1 cellular context compared by ENCODE assay signal in the genomic region with DNA sequence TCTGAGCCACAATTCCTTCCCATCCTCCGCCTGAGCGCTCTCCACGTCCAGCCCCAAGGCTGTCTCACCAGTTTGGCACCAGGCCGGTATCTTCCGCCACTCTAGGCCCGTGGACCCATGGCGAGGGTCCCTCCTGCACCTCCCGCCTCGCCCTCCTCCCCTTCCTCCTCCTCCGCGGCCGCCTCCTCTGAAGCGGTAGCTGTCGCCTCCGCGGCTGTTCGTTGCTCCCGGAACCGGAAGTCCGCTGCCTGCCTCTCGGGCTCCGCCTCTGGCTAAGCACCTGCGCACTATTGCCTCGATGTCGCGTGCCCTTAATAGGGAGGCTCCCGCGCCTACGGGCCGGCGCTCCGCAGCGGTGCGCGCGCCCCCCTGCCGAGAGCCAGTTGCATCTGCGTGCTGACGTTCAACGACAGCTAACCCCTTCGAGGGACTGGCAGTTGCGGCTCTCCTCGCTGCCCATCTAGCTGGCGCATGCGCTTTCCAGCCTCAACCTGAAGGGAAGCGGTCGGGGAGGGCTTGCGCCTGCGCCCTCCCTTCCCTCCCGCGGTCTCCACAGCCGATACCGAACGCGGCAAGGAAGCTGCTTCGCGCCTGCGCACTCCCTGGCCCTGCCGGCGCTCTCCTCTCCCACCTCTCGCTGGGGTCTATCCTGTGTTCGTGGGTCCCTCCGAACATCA.
TF ChIP-seq lines count a peak whose summit lies in the region.

A gene with protein sequence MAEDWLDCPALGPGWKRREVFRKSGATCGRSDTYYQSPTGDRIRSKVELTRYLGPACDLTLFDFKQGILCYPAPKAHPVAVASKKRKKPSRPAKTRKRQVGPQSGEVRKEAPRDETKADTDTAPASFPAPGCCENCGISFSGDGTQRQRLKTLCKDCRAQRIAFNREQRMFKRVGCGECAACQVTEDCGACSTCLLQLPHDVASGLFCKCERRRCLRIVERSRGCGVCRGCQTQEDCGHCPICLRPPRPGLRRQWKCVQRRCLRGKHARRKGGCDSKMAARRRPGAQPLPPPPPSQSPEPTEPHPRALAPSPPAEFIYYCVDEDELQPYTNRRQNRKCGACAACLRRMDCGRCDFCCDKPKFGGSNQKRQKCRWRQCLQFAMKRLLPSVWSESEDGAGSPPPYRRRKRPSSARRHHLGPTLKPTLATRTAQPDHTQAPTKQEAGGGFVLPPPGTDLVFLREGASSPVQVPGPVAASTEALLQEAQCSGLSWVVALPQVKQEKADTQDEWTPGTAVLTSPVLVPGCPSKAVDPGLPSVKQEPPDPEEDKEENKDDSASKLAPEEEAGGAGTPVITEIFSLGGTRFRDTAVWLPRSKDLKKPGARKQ (minus strand): TSS at position 229 of the 677 bp plus-strand sequence. CDS start 1,531 bp downstream, outside the sequence.

TF ChIP-seq in GM12878, 131 proteins besides CTCF, POLR2A, EP300 and RAD21 (continued from another document):
- TF ChIP-seq, protein P1, sequence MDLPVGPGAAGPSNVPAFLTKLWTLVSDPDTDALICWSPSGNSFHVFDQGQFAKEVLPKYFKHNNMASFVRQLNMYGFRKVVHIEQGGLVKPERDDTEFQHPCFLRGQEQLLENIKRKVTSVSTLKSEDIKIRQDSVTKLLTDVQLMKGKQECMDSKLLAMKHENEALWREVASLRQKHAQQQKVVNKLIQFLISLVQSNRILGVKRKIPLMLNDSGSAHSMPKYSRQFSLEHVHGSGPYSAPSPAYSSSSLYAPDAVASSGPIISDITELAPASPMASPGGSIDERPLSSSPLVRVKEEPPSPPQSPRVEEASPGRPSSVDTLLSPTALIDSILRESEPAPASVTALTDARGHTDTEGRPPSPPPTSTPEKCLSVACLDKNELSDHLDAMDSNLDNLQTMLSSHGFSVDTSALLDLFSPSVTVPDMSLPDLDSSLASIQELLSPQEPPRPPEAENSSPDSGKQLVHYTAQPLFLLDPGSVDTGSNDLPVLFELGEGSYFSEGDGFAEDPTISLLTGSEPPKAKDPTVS (IDR thresholded peaks at IDR 0.05; ENCODE audit: low read depth, low read length): no peak
- TF ChIP-seq IKZF2 (IDR thresholded peaks at IDR 0.05) (no peak), HDAC2 (IDR thresholded peaks at IDR 0.05) (no peak), ZNF207 (IDR thresholded peaks at IDR 0.05; ENCODE audit: borderline replicate concordance) (0 out of 2 replicates have a peak, but pooled peaks have one; percentile 41), ZNF217 (IDR thresholded peaks at IDR 0.05) (no peak), RAD51 (IDR thresholded peaks at IDR 0.05) (no peak), POU2F2 (IDR thresholded peaks at IDR 0.05; ENCODE audit: borderline replicate concordance, low read depth, low read length) (peak; percentile 84), MXI1 (IDR thresholded peaks at IDR 0.05; ENCODE audit: low read depth, low read length) (0 out of 2 replicates have a peak, but pooled peaks have one; percentile 64), SIX5 (IDR thresholded peaks at IDR 0.05; ENCODE audit: low read depth, low read length, severe bottlenecking) (peak; percentile 60), JUND (IDR thresholded peaks at IDR 0.05; ENCODE audit: low read depth, low read length) (no peak), KAT2A (conservative IDR thresholded peaks at IDR 0.05; ENCODE audit: control insufficient read depth, low read depth, low read length) (no peak), SMARCA5 (IDR thresholded peaks at IDR 0.05) (peak; percentile 72; the same call in 1 of the 2 replicates), NFXL1 (IDR thresholded peaks at IDR 0.05; ENCODE audit: borderline replicate concordance) (peak; percentile 100), CREB1 (IDR thresholded peaks at IDR 0.05; ENCODE audit: low read depth) (no peak), TAF1 (IDR thresholded peaks at IDR 0.05; ENCODE audit: borderline replicate concordance, low read depth, low read length) (peak; percentile 71), GATAD2B (conservative IDR thresholded peaks at IDR 0.05; ENCODE audit: low read depth) (no peak; the same call in 1 of the 2 replicates)
- TF ChIP-seq, protein P2, sequence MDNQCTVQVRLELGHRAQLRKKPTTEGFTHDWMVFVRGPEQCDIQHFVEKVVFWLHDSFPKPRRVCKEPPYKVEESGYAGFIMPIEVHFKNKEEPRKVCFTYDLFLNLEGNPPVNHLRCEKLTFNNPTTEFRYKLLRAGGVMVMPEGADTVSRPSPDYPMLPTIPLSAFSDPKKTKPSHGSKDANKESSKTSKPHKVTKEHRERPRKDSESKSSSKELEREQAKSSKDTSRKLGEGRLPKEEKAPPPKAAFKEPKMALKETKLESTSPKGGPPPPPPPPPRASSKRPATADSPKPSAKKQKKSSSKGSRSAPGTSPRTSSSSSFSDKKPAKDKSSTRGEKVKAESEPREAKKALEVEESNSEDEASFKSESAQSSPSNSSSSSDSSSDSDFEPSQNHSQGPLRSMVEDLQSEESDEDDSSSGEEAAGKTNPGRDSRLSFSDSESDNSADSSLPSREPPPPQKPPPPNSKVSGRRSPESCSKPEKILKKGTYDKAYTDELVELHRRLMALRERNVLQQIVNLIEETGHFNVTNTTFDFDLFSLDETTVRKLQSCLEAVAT (IDR thresholded peaks at IDR 0.05): peak; percentile 81
- TF ChIP-seq, protein P3, sequence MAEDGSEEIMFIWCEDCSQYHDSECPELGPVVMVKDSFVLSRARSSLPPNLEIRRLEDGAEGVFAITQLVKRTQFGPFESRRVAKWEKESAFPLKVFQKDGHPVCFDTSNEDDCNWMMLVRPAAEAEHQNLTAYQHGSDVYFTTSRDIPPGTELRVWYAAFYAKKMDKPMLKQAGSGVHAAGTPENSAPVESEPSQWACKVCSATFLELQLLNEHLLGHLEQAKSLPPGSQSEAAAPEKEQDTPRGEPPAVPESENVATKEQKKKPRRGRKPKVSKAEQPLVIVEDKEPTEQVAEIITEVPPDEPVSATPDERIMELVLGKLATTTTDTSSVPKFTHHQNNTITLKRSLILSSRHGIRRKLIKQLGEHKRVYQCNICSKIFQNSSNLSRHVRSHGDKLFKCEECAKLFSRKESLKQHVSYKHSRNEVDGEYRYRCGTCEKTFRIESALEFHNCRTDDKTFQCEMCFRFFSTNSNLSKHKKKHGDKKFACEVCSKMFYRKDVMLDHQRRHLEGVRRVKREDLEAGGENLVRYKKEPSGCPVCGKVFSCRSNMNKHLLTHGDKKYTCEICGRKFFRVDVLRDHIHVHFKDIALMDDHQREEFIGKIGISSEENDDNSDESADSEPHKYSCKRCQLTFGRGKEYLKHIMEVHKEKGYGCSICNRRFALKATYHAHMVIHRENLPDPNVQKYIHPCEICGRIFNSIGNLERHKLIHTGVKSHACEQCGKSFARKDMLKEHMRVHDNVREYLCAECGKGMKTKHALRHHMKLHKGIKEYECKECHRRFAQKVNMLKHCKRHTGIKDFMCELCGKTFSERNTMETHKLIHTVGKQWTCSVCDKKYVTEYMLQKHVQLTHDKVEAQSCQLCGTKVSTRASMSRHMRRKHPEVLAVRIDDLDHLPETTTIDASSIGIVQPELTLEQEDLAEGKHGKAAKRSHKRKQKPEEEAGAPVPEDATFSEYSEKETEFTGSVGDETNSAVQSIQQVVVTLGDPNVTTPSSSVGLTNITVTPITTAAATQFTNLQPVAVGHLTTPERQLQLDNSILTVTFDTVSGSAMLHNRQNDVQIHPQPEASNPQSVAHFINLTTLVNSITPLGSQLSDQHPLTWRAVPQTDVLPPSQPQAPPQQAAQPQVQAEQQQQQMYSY (CRISPR knock-in tag; IDR thresholded peaks at IDR 0.05): no peak
- TF ChIP-seq, protein P4, sequence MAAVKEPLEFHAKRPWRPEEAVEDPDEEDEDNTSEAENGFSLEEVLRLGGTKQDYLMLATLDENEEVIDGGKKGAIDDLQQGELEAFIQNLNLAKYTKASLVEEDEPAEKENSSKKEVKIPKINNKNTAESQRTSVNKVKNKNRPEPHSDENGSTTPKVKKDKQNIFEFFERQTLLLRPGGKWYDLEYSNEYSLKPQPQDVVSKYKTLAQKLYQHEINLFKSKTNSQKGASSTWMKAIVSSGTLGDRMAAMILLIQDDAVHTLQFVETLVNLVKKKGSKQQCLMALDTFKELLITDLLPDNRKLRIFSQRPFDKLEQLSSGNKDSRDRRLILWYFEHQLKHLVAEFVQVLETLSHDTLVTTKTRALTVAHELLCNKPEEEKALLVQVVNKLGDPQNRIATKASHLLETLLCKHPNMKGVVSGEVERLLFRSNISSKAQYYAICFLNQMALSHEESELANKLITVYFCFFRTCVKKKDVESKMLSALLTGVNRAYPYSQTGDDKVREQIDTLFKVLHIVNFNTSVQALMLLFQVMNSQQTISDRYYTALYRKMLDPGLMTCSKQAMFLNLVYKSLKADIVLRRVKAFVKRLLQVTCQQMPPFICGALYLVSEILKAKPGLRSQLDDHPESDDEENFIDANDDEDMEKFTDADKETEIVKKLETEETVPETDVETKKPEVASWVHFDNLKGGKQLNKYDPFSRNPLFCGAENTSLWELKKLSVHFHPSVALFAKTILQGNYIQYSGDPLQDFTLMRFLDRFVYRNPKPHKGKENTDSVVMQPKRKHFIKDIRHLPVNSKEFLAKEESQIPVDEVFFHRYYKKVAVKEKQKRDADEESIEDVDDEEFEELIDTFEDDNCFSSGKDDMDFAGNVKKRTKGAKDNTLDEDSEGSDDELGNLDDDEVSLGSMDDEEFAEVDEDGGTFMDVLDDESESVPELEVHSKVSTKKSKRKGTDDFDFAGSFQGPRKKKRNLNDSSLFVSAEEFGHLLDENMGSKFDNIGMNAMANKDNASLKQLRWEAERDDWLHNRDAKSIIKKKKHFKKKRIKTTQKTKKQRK (IDR thresholded peaks at IDR 0.05; ENCODE audit: low read depth, low read length): no peak
- TF ChIP-seq, protein P5, sequence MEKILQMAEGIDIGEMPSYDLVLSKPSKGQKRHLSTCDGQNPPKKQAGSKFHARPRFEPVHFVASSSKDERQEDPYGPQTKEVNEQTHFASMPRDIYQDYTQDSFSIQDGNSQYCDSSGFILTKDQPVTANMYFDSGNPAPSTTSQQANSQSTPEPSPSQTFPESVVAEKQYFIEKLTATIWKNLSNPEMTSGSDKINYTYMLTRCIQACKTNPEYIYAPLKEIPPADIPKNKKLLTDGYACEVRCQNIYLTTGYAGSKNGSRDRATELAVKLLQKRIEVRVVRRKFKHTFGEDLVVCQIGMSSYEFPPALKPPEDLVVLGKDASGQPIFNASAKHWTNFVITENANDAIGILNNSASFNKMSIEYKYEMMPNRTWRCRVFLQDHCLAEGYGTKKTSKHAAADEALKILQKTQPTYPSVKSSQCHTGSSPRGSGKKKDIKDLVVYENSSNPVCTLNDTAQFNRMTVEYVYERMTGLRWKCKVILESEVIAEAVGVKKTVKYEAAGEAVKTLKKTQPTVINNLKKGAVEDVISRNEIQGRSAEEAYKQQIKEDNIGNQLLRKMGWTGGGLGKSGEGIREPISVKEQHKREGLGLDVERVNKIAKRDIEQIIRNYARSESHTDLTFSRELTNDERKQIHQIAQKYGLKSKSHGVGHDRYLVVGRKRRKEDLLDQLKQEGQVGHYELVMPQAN (conservative IDR thresholded peaks at IDR 0.05): peak; percentile 65
- TF ChIP-seq, protein P6, sequence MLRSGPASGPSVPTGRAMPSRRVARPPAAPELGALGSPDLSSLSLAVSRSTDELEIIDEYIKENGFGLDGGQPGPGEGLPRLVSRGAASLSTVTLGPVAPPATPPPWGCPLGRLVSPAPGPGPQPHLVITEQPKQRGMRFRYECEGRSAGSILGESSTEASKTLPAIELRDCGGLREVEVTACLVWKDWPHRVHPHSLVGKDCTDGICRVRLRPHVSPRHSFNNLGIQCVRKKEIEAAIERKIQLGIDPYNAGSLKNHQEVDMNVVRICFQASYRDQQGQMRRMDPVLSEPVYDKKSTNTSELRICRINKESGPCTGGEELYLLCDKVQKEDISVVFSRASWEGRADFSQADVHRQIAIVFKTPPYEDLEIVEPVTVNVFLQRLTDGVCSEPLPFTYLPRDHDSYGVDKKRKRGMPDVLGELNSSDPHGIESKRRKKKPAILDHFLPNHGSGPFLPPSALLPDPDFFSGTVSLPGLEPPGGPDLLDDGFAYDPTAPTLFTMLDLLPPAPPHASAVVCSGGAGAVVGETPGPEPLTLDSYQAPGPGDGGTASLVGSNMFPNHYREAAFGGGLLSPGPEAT (IDR thresholded peaks at IDR 0.05; ENCODE audit: low read depth): peak; percentile 59; the same call in 1 of the 2 replicates
- TF ChIP-seq, protein P7, sequence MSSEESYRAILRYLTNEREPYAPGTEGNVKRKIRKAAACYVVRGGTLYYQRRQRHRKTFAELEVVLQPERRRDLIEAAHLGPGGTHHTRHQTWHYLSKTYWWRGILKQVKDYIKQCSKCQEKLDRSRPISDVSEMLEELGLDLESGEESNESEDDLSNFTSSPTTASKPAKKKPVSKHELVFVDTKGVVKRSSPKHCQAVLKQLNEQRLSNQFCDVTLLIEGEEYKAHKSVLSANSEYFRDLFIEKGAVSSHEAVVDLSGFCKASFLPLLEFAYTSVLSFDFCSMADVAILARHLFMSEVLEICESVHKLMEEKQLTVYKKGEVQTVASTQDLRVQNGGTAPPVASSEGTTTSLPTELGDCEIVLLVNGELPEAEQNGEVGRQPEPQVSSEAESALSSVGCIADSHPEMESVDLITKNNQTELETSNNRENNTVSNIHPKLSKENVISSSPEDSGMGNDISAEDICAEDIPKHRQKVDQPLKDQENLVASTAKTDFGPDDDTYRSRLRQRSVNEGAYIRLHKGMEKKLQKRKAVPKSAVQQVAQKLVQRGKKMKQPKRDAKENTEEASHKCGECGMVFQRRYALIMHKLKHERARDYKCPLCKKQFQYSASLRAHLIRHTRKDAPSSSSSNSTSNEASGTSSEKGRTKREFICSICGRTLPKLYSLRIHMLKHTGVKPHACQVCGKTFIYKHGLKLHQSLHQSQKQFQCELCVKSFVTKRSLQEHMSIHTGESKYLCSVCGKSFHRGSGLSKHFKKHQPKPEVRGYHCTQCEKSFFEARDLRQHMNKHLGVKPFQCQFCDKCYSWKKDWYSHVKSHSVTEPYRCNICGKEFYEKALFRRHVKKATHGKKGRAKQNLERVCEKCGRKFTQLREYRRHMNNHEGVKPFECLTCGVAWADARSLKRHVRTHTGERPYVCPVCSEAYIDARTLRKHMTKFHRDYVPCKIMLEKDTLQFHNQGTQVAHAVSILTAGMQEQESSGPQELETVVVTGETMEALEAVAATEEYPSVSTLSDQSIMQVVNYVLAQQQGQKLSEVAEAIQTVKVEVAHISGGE (CRISPR knock-in tag; IDR thresholded peaks at IDR 0.05): peak; percentile 18; the same call in 1 of the 2 replicates
